ENCODE assay signal across 15 cellular contexts in genomic region chr7:39248041-39248692, GRCh38.
"Had no signal": no experiment of that assay in that cellular context is flagged by ENCODE, and none has a peak within 500 bp of the region (broad histone marks: within the 10 kb centered on the region; RNA-seq: fewer than 3 reads in every experiment).

No MANE protein-coding gene starts in this region.

- DNase-seq: activated CD4-positive, alpha-beta T cell treated with anti-CD3 and anti-CD28 coated beads, Interleukin-2, amount 50 U/mL, for 4 hours; activated CD4-positive, CD25-positive, alpha-beta regulatory T cell treated with anti-CD3 and anti-CD28 coated beads, Interleukin-2, amount 50 U/mL, for 72 hours; activated gamma-delta T cell; activated T-cell treated with anti-CD3 and anti-CD28 coated beads, Interleukin-2, amount 50 U/mL, for 1 hour; heart right ventricle; mammary epithelial cell; psoas muscle; stimulated activated CD4-positive, alpha-beta T cell treated with anti-CD3 and anti-CD28 coated beads, Interleukin-2, amount 100 ng/mL, for 48 hours; stimulated activated CD8-positive, alpha-beta memory T cell treated with anti-CD3 and anti-CD28 coated beads, Interleukin-4, amount 100 ng/mL, for 48 hours; stimulated activated naive CD8-positive, alpha-beta T cell treated with anti-CD3 and anti-CD28 coated beads, Interleukin-15, Interleukin-2, amounts not matched to agents 100 U/mL and 50 U/mL, for 24 hours had no signal

- H3K4me1 ChIP-seq: breast epithelium, heart right ventricle, psoas muscle had no signal

- H3K4me3 Mint-ChIP-seq: activated naive CD8-positive, alpha-beta T cell; nephron had no signal

- H3K27ac Mint-ChIP-seq: activated naive CD8-positive, alpha-beta T cell had no signal

- H3K4me3 ChIP-seq: breast epithelium, heart right ventricle, psoas muscle, thoracic aorta had no signal

- ATAC-seq: heart right ventricle; left lobe of liver; psoas muscle; stimulated activated naive CD8-positive, alpha-beta T cell treated with anti-CD3 and anti-CD28 coated beads, Interleukin-15, Interleukin-2, amounts not matched to agents 100 U/mL and 50 U/mL, for 24 hours had no signal

- H3K36me3 Mint-ChIP-seq: activated naive CD8-positive, alpha-beta T cell had no signal

- H3K9me3 ChIP-seq: breast epithelium, heart right ventricle, psoas muscle, thoracic aorta had no signal

- H3K36me3 ChIP-seq: breast epithelium, heart right ventricle, thoracic aorta had no signal

- H3K27ac ChIP-seq: breast epithelium, heart right ventricle, psoas muscle, thoracic aorta had no signal

- H3K27me3 ChIP-seq: breast epithelium had no signal

- H3K9me3 Mint-ChIP-seq: nephron had no signal

- H3K27me3 Mint-ChIP-seq: activated naive CD8-positive, alpha-beta T cell had no signal
